8 cellular contexts compared by ENCODE assay signal in genomic region chr14:50003213-50004021, GRCh38.
DNase-seq lines count a peak whose midpoint lies in the region; ATAC-seq and TF ChIP-seq lines count a peak whose summit lies in the region.

No MANE protein-coding gene starts in this region.

- no peak for TF ChIP-seq CTCF in GM23338 (conservative IDR thresholded peaks at IDR 0.05; ENCODE audit: low read depth in 2 of 2)
- peak in 1 of 3 experiments; percentile 34 for TF ChIP-seq CTCF in ascending aorta (IDR thresholded peaks at IDR 0.05)

- no peaks in the 10 kb centered on the region for H3K36me3 ChIP-seq in GM23338 (ENCODE audit: insufficient read depth)
- no peaks in the 10 kb centered on the region for H3K36me3 ChIP-seq in ascending aorta

- H3K4me3 Mint-ChIP-seq in GM23338 (peak overlapping the region; percentile 73), T-cell (peak overlapping the region; percentile 73 to 78 (median 75))

- H3K79me2 ChIP-seq in GM23338 (replicated peaks; ENCODE audit: insufficient read depth), result no peaks in the 10 kb centered on the region

- H3K4me1 ChIP-seq in GM23338 (ENCODE audit: insufficient read depth), result peaks cover 28% of the 10 kb centered on the region
- peaks cover 14 to 48% of the 10 kb centered on the region in 2 donors for H3K4me1 ChIP-seq in ascending aorta

- no peaks in the 10 kb centered on the region for H3K9me3 ChIP-seq in ascending aorta

- no peak overlapping the region for H3K27ac ChIP-seq in GM23338 (ENCODE audit: low read depth)
- peak overlapping the region; percentile 96 to 97 for H3K27ac ChIP-seq in ascending aorta
- peak overlapping the region; percentile 74 to 99 (median 94) for H3K27ac ChIP-seq in skin epidermis

- peaks cover 26% of the 10 kb centered on the region for H3K27me3 Mint-ChIP-seq in GM23338 (ENCODE audit: insufficient read depth, low read depth, poor library complexity)
- H3K27me3 Mint-ChIP-seq in T-cell, result no peaks in the 10 kb centered on the region

- H3K36me3 Mint-ChIP-seq in GM23338 (ENCODE audit: low read depth), result no peaks in the 10 kb centered on the region; the same call in 2 of the 3 replicates
- H3K36me3 Mint-ChIP-seq in T-cell, result no peaks in the 10 kb centered on the region

- DNase-seq in GM03348 (ENCODE audit: low spot score) (peak; percentile 87), GM23338 (ENCODE audit: low spot score) (peak; percentile 72), LoVo (ENCODE audit: low spot score) (peak; percentile 85), T-cell (peak; percentile 59 to 83 (median 72)), ascending aorta (ENCODE audit: low spot score in 2 of 2) (peak; percentile 33 to 90), amniotic stem cell (lab: John Stamatoyannopoulos, UW) (no peak)

- intact Hi-C loops in ascending aorta (cut with DNase I), result loop anchor here (1.0 to 2.0 kb wide), 3 partner anchors 15 to 141 kb away; no protein-coding TSS in a partner anchor

- no peaks in the 10 kb centered on the region for H3K9me2 ChIP-seq in GM23338 (ENCODE audit: insufficient read depth)

- ATAC-seq in GM23338 (peak; percentile 57), T-cell (replicated peaks in 1 of 4) (peak; percentile 40 to 47 (median 44))

- H2AFZ ChIP-seq in GM23338, result peak overlapping the region; percentile 95

- no peak overlapping the region for H3K27ac Mint-ChIP-seq in GM23338
- peak overlapping the region; percentile 96 to 98 for H3K27ac Mint-ChIP-seq in T-cell

- H3K4me3 ChIP-seq in GM23338 (peak overlapping the region; percentile 71), ascending aorta (peak overlapping the region; percentile 62 to 69), iPS-11a (ENCODE audit: low read depth, low read length) (peak overlapping the region; percentile 45), skin epidermis (peak overlapping the region; percentile 34 to 47 (median 35))

- no peaks in the 10 kb centered on the region for H4K20me1 ChIP-seq in GM23338 (replicated peaks; ENCODE audit: insufficient read depth)

- CTCF ChIA-PET in T-cell (lab: Charles Lee), result interaction anchor here (0.6 to 3.7 kb wide), 21 partner anchors 12 to 1987 kb away, joined by 3 to 28 read pairs (median 5); partner anchors contain the start of genes ARF6 (in 1 of the 2) and NEMF (in 1 of the 2)

- peaks cover 42% of the 10 kb centered on the region for H3K4me1 Mint-ChIP-seq in GM23338
- peaks cover 46 to 62% (median 52%) of the 10 kb centered on the region in 3 donors for H3K4me1 Mint-ChIP-seq in T-cell

- H3K9me3 Mint-ChIP-seq in GM23338 (no peaks in the 10 kb centered on the region), T-cell (no peaks in the 10 kb centered on the region)

- H3K4me2 ChIP-seq in GM23338, result peak overlapping the region; percentile 80

- peaks cover 29% of the 10 kb centered on the region for H3K27me3 ChIP-seq in GM23338 (ENCODE audit: insufficient read depth)
- H3K27me3 ChIP-seq in ascending aorta, result no peaks in the 10 kb centered on the region

- POLR2A ChIA-PET in T-cell (lab: Charles Lee), result interaction anchor here (0.5 to 2.4 kb wide), 16 partner anchors 10 to 822 kb away, joined by 3 to 13 read pairs (median 4); partner anchors contain the start of genes ARF6 (in 1 of the 2) and KLHDC2 (in 1 of the 2)

- 0 out of 2 replicates have a peak, but pooled peaks cover 5% of the 10 kb centered on the region for H3F3A ChIP-seq in GM23338 (replicated peaks; ENCODE audit: low read depth)

TF ChIP-seq in GM23338, 12 proteins besides CTCF, POLR2A, EP300 and RAD21 (continues in another document):
- no peak for TF ChIP-seq EZH2 (IDR thresholded peaks at IDR 0.05; ENCODE audit: low read depth, unreplicated experiment)
- TF ChIP-seq CREB1 (CRISPR knock-in tag; IDR thresholded peaks at IDR 0.05; ENCODE audit: low read depth), result no peak
- TF ChIP-seq STAT1 (IDR thresholded peaks at IDR 0.05; ENCODE audit: unreplicated experiment), result no peak
- TF ChIP-seq JUNB (IDR thresholded peaks at IDR 0.05; ENCODE audit: unreplicated experiment), result no peak
- TF ChIP-seq ZNF462 (CRISPR knock-in tag; IDR thresholded peaks at IDR 0.05), result no peak
- TF ChIP-seq NANOG (IDR thresholded peaks at IDR 0.05; ENCODE audit: borderline replicate concordance), result no peak
- TF ChIP-seq, protein P1, sequence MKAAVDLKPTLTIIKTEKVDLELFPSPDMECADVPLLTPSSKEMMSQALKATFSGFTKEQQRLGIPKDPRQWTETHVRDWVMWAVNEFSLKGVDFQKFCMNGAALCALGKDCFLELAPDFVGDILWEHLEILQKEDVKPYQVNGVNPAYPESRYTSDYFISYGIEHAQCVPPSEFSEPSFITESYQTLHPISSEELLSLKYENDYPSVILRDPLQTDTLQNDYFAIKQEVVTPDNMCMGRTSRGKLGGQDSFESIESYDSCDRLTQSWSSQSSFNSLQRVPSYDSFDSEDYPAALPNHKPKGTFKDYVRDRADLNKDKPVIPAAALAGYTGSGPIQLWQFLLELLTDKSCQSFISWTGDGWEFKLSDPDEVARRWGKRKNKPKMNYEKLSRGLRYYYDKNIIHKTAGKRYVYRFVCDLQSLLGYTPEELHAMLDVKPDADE (IDR thresholded peaks at IDR 0.05), result no peak
- TF ChIP-seq ZNF114 (CRISPR knock-in tag; IDR thresholded peaks at IDR 0.05), result no peak
- no peak for TF ChIP-seq EZH2phosphoT487 (IDR thresholded peaks at IDR 0.05; ENCODE audit: unreplicated experiment)
- no peak for TF ChIP-seq POLR2AphosphoS5 (IDR thresholded peaks at IDR 0.05; ENCODE audit: low read depth)
